Comparison of ENCODE assay signal across 11 cellular contexts in the genomic region with DNA sequence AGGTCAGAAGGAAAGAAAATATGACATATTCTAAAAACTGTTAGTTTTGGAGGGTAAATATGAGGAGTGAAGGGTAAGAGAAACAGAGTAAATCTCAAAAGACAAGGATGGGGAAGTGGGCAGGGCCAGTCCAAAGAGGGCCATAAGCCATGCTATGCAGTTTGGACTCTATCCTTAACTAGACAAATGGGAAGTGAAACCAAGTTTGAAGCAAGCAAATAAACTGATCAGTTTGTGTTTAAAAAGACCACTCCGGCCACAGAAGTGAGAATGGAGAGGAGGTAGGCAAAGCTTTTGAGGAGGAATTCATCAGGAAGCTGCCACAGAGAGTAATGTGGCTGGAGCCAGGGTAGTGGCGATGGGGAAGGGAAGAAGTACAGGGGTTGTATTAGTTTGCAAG. TPM values are rescaled to one million over a fixed set of nuclear protein-coding genes. Genes with fewer than 3 reads are reported as not detected.
DNase-seq lines count a peak whose midpoint lies in the region; ATAC-seq and TF ChIP-seq lines count a peak whose summit lies in the region.
"Had no signal": no experiment of that assay in that cellular context is flagged by ENCODE, and none has a peak within 500 bp of the region (broad histone marks: within the 10 kb centered on the region; RNA-seq: fewer than 3 reads in every experiment).

No MANE protein-coding gene starts in this region.

- no peak for TF ChIP-seq CTCF in ovary (IDR thresholded peaks at IDR 0.05)

- no peaks in the 10 kb centered on the region for H3K4me1 ChIP-seq in ovary (ENCODE audit: insufficient read depth)

- no peak overlapping the region for H3K4me3 ChIP-seq in ovary

- intact Hi-C loops in ovary (cut with DNase I), result no loop called here

- no peak for TF ChIP-seq POLR2A in ovary (IDR thresholded peaks at IDR 0.05)

- no peak for TF ChIP-seq EP300 in ovary (IDR thresholded peaks at IDR 0.05)

- peak; percentile 58 for ATAC-seq in GM18858 (IDR thresholded peaks at IDR 0.05; ENCODE audit: unreplicated experiment)
- peak; percentile 74 for ATAC-seq in GM21717 (IDR thresholded peaks at IDR 0.05; ENCODE audit: unreplicated experiment)
- peak; percentile 77 for ATAC-seq in HG03460 (IDR thresholded peaks at IDR 0.05; ENCODE audit: unreplicated experiment)
- peak; percentile 87 for ATAC-seq in memory B cell (ENCODE audit: low read depth)
- ATAC-seq in esophagus mucosa, result no peak

- H3K4me1 Mint-ChIP-seq in memory B cell, result peaks cover 35% of the 10 kb centered on the region

- WGBS in ovary, 3 donors, result 89 to 92% (median 92%) methylated on average over 2 of the region's 2 CpGs

- no peaks in the 10 kb centered on the region for H3K9me3 ChIP-seq in ovary

- H3K27me3 ChIP-seq in ovary, result no peaks in the 10 kb centered on the region

- no peak overlapping the region for H3K27ac Mint-ChIP-seq in memory B cell

- no peaks in the 10 kb centered on the region for H3K9me3 Mint-ChIP-seq in memory B cell

- DNase-seq in memory B cell (ENCODE audit: low spot score in 2 of 2), result peak in 1 of 2 donors; percentile 18
- no peak for DNase-seq in superior temporal gyrus (ENCODE audit: extremely low spot score)
- no peak for DNase-seq in ovary
- no peak for DNase-seq in NCI-H1436 treated with DMSO at 0.1 percent for 48 hours (lab: John Stamatoyannopoulos, UW)
- DNase-seq: activated CD4-positive, alpha-beta T cell treated with anti-CD3 and anti-CD28 coated beads, Interleukin-2, amount 50 U/mL, for 1 hour; amniotic stem cell had no signal

- no peaks in the 10 kb centered on the region for H3K27me3 Mint-ChIP-seq in memory B cell

- no peaks in the 10 kb centered on the region for H3K36me3 ChIP-seq in ovary

- H3K27ac ChIP-seq in ovary, result no peak overlapping the region
- H3K27ac ChIP-seq: epithelial cell of prostate had no signal

- peak overlapping the region; percentile 77 for H3K4me3 Mint-ChIP-seq in memory B cell

- no peaks in the 10 kb centered on the region for H3K36me3 Mint-ChIP-seq in memory B cell

RNA-seq across cellular contexts. Expression of a gene that starts 37.5 kb away (rescaled TPM):
- total RNA-seq in ovary (10 to 100 TPM; 22.7 to 83.3 (median 36.4) TPM), esophagus mucosa (67.4 TPM)
- polyA plus RNA-seq in ovary, result 10 to 100 TPM; 19.0 to 35.3 TPM
